In the genomic region with DNA sequence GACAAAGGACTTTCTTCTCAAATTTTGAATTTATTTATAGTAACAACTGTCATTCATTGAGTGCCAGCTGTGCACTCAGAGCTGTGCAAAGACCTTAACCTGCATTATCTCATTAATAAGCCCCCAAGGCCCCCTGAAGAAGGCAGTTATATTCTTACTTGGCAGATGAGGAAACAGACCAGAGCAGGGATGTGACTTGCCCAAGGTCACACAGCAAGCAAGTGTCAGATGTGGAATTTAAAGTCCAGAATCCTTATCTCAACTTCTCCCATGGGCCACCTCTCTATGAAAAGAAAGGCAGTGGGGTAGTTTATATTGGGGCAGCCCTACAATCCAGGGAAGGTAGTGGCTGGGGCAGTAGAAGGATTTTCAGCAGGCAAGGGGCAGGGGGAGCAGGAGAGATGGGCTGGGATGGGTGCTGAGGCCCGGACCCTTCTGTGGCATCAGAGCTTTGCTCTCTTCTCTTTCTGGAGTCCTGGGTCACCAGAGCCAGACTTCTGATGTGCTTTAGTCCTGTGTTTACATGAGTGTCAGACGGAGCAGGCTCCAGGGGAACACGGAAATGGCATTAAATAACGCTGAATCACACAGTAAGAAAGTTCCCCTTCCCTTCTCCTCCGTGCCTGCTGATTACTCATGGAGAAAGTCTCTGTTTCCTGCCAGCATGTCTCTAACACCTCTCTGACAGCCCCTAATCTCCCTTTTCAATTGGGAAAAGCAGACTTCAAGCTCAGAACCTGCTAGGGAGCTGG, we compare ENCODE assay signal across 8 cellular contexts. TPM values are rescaled to one million over a fixed set of nuclear protein-coding genes. Genes with fewer than 3 reads are reported as not detected.
DNase-seq lines count a peak whose midpoint lies in the region; ATAC-seq and TF ChIP-seq lines count a peak whose summit lies in the region.

No MANE protein-coding gene starts in this region.

- DNase-seq in Ammon's horn (ENCODE audit: low spot score) (peak; percentile 68), HS-5 (ENCODE audit: low read depth) (peak; percentile 80), hepatocyte (ENCODE audit: low spot score) (peak; percentile 84), HUDEP-2 (lab: John Stamatoyannopoulos, UW; ENCODE audit: unreplicated experiment in 76 of 76) (no peak)

- H3K9me2 ChIP-seq in hepatocyte (replicated peaks; ENCODE audit: insufficient read depth): no peaks in the 10 kb centered on the region

- no peaks in the 10 kb centered on the region for H3K36me3 ChIP-seq in hepatocyte (replicated peaks; ENCODE audit: insufficient read depth, low read depth)

- H3K79me2 ChIP-seq in hepatocyte: peaks cover 8% of the 10 kb centered on the region

- no peaks in the 10 kb centered on the region for H4K20me1 ChIP-seq in hepatocyte (ENCODE audit: insufficient read depth, poor library complexity, severe bottlenecking)

- no peak for ATAC-seq in GM19455 (IDR thresholded peaks at IDR 0.05; ENCODE audit: unreplicated experiment)
- ATAC-seq in HG03097 (IDR thresholded peaks at IDR 0.05; ENCODE audit: low FRiP score, unreplicated experiment): no peak

- peak overlapping the region; percentile 54 for H3K27ac Mint-ChIP-seq in stimulated activated naive CD8-positive, alpha-beta T cell treated with anti-CD3 and anti-CD28 coated beads, Interleukin-15, Interleukin-2, amounts not matched to agents 100 ng/mL and 50 ng/mL, for 24 hours

- peak overlapping the region; percentile 42 for H3K4me2 ChIP-seq in hepatocyte

- H3K27me3 ChIP-seq in hepatocyte: no peaks in the 10 kb centered on the region

- H3K4me1 Mint-ChIP-seq in stimulated activated naive CD8-positive, alpha-beta T cell treated with anti-CD3 and anti-CD28 coated beads, Interleukin-15, Interleukin-2, amounts not matched to agents 100 ng/mL and 50 ng/mL, for 24 hours (ENCODE audit: low read depth): peaks cover 8% of the 10 kb centered on the region

- H3K9me3 Mint-ChIP-seq in stimulated activated naive CD8-positive, alpha-beta T cell treated with anti-CD3 and anti-CD28 coated beads, Interleukin-15, Interleukin-2, amounts not matched to agents 100 ng/mL and 50 ng/mL, for 24 hours: no peaks in the 10 kb centered on the region

- H3K27me3 Mint-ChIP-seq in stimulated activated naive CD8-positive, alpha-beta T cell treated with anti-CD3 and anti-CD28 coated beads, Interleukin-15, Interleukin-2, amounts not matched to agents 100 ng/mL and 50 ng/mL, for 24 hours: no peaks in the 10 kb centered on the region

- H3K4me3 ChIP-seq in hepatocyte: no peak overlapping the region

- H3K9me3 ChIP-seq in hepatocyte (ENCODE audit: low read depth): no peaks in the 10 kb centered on the region

- no peak overlapping the region for H3K4me3 Mint-ChIP-seq in stimulated activated naive CD8-positive, alpha-beta T cell treated with anti-CD3 and anti-CD28 coated beads, Interleukin-15, Interleukin-2, amounts not matched to agents 100 ng/mL and 50 ng/mL, for 24 hours

- TF ChIP-seq CTCF in VCaP (conservative IDR thresholded peaks at IDR 0.05) (no peak), hepatocyte (IDR thresholded peaks at IDR 0.05; ENCODE audit: poor library complexity) (no peak)

- H3K4me1 ChIP-seq in hepatocyte (ENCODE audit: insufficient read depth): peaks cover 16% of the 10 kb centered on the region

- WGBS in hepatocyte (ENCODE audit: low lambda C conversion rate, missing lambda C conversion rate): 9% methylated on average over 5 of the region's 5 CpGs

- H2AFZ ChIP-seq in hepatocyte: no peak overlapping the region

- H3K36me3 Mint-ChIP-seq in stimulated activated naive CD8-positive, alpha-beta T cell treated with anti-CD3 and anti-CD28 coated beads, Interleukin-15, Interleukin-2, amounts not matched to agents 100 ng/mL and 50 ng/mL, for 24 hours (ENCODE audit: low read depth): no peaks in the 10 kb centered on the region

- H3K27ac ChIP-seq in VCaP (peak overlapping the region; percentile 56), hepatocyte (peak overlapping the region; percentile 86)

RNA-seq across cellular contexts. Expression of a gene that starts 39.5 kb away (rescaled TPM):
- 11.9 and 18.3 TPM in 2 replicates for total RNA-seq in hepatocyte
- 15.8 and 17.2 TPM in 2 replicates for polyA plus RNA-seq in hepatocyte

Comparison
In these comparisons a context has a peak if more than half of its experiments do, and no peak if none do; other contexts are left out.
1. DNase-seq: peak in Ammon's horn (single experiment), HS-5 (single experiment) and hepatocyte (single experiment); none in HUDEP-2 (0 of 76).